ENCODE assay signal across 8 cellular contexts in the genomic region with DNA sequence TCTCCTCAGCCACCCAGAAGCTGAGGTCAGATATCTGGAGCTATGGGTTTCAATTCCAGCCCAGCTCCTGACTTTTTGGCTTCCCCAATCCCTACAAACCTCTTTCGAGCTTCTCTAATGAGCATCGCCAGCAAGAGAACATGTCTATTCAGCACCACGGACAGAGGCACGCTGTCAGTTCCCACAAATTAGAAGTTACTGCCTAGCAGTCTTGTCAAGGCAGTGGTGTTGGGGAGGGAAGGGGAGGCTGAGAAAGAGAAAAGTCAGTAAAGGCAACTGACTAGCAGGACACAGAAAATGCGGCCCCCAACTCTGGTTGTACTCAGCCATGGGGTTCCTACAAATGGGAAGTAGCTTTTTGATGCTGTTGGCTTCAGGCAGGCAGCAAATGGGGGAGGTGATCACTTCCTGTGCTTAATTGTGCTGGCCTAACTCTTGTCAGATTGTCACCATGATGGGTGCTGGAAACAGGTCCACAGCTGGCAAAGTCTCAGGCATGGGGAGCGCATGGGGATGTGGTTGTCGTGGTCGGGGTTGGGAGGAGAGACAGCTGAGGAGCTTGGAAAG.
DNase-seq lines count a peak whose midpoint lies in the region; ATAC-seq and TF ChIP-seq lines count a peak whose summit lies in the region.

No MANE protein-coding gene starts in this region.

- TF ChIP-seq EP300 in transverse colon (IDR thresholded peaks at IDR 0.05; ENCODE audit: low read depth): no peak

- TF ChIP-seq CTCF in mucosa of descending colon (IDR thresholded peaks at IDR 0.05) (no peak), transverse colon (IDR thresholded peaks at IDR 0.05) (no peak)

- DNase-seq in GDM1 (lab: John Stamatoyannopoulos, UW) (peak; percentile 20), Karpas-422 (peak; percentile 78), astrocyte of the hippocampus (ENCODE audit: low read depth, low spot score) (peak; percentile 87), mucosa of descending colon (peak in 1 of 3 donors; percentile 59), transverse colon (no peak)

- H4K20me1 ChIP-seq in Karpas-422 (ENCODE audit: insufficient read depth, low read depth, low read length): no peaks in the 10 kb centered on the region

- H3K9ac ChIP-seq in Karpas-422 (ENCODE audit: low read length): no peak overlapping the region

- H3K27ac ChIP-seq in Karpas-422 (ENCODE audit: low read length) (no peak overlapping the region), transverse colon (no peak overlapping the region)

- H3K27me3 ChIP-seq in Karpas-422 (ENCODE audit: low read length): no peaks in the 10 kb centered on the region
- no peaks in the 10 kb centered on the region for H3K27me3 ChIP-seq in transverse colon

- WGBS in transverse colon (ENCODE audit: low coverage in 1 of 2), 2 donors: 0 to 29% methylated on average over 1 to 8 of the region's 8 CpGs

- in situ Hi-C loops in transverse colon (cut with MboI; ENCODE audit: low pct_ligation_motif_present in 1 of 4, low pct_unique_long_range_greater_than_20kb in 1 of 4, low sequenced_read_pairs in 3 of 4): no loop called here

- no peaks in the 10 kb centered on the region for H3K9me2 ChIP-seq in Karpas-422 (replicated peaks; ENCODE audit: insufficient read depth, low read length)

- H3K4me1 ChIP-seq in Karpas-422 (ENCODE audit: low read length): no peaks in the 10 kb centered on the region
- no peaks in the 10 kb centered on the region for H3K4me1 ChIP-seq in mucosa of descending colon (ENCODE audit: low read depth)
- no peaks in the 10 kb centered on the region for H3K4me1 ChIP-seq in transverse colon

- TF ChIP-seq POLR2A in transverse colon (IDR thresholded peaks at IDR 0.05): no peak

- ATAC-seq in mucosa of descending colon (peak; percentile 33), GM18867 (IDR thresholded peaks at IDR 0.05; ENCODE audit: unreplicated experiment) (no peak), GM18861 (IDR thresholded peaks at IDR 0.05; ENCODE audit: unreplicated experiment) (no peak), GM18519 (IDR thresholded peaks at IDR 0.05; ENCODE audit: low FRiP score, unreplicated experiment) (no peak)

- no peak overlapping the region for H3K4me2 ChIP-seq in Karpas-422 (ENCODE audit: low read depth, low read length, poor library complexity, severe bottlenecking)

- H2AFZ ChIP-seq in Karpas-422 (ENCODE audit: low read length): no peak overlapping the region

- no peaks in the 10 kb centered on the region for H3K9me3 ChIP-seq in Karpas-422 (ENCODE audit: low read length)
- H3K9me3 ChIP-seq in mucosa of descending colon: no peaks in the 10 kb centered on the region
- H3K9me3 ChIP-seq in transverse colon: no peaks in the 10 kb centered on the region

- H3K79me2 ChIP-seq in Karpas-422 (ENCODE audit: low read length): no peaks in the 10 kb centered on the region

- H3K36me3 ChIP-seq in Karpas-422 (ENCODE audit: insufficient read depth, low read length): no peaks in the 10 kb centered on the region
- H3K36me3 ChIP-seq in mucosa of descending colon (ENCODE audit: low read depth): no peaks in the 10 kb centered on the region
- H3K36me3 ChIP-seq in transverse colon: no peaks in the 10 kb centered on the region

- intact Hi-C loops in mucosa of descending colon (cut with DNase I, micrococcal nuclease) (no loop called here), transverse colon (cut with DNase I; ENCODE audit: low total_unique reads) (no loop called here)

- no peak overlapping the region for H3K4me3 ChIP-seq in Karpas-422 (ENCODE audit: low read length)
- H3K4me3 ChIP-seq in mucosa of descending colon: no peak overlapping the region
- no peak overlapping the region for H3K4me3 ChIP-seq in transverse colon
